Comparison of ENCODE assay signal across 1 cellular context in the genomic region with DNA sequence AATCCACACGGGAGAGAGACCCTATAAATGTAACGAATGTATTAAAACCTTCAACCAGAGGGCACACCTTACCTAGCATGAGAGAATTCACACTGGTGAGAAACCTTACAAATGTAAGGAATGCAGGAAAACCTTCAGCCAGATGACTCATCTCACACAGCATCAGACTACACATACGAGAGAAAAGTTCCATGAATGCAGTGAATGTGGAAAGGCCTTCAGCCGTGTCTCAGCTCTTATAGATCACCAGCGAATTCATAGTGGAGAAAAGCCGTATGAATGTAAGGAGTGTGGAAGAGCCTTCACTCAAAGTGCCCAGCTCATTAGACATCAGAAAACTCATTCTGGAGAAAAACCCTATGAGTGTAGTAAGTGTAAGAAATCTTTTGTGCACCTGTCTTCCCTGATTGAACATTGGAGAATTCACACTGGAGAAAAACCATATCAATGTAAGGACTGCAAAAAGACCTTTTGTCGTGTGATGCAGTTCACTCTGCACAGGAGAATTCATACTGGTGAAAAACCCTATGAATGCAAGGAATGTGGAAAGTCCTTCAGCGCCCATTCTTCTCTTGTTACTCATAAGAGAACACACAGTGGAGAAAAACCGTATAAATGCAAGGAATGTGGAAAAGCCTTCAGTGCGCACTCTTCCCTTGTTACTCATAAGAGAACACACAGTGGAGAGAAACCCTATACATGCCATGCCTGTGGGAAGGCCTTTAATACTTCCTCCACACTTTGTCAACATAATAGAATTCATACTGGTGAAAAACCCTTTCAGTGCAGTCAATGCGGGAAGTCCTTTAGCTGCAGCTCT.
TF ChIP-seq lines count a peak whose summit lies in the region.

No MANE protein-coding gene starts in this region.

TF ChIP-seq in GM23338, 12 proteins besides CTCF, POLR2A, EP300 and RAD21:
- TF ChIP-seq EZH2 (IDR thresholded peaks at IDR 0.05; ENCODE audit: low read depth, unreplicated experiment) (no peak), ZNF331 (CRISPR knock-in tag; IDR thresholded peaks at IDR 0.05; ENCODE audit: low read depth) (no peak), NANOG (IDR thresholded peaks at IDR 0.05; ENCODE audit: borderline replicate concordance) (no peak), ZNF114 (CRISPR knock-in tag; IDR thresholded peaks at IDR 0.05) (no peak), STAT1 (IDR thresholded peaks at IDR 0.05; ENCODE audit: unreplicated experiment) (no peak), POLR2AphosphoS5 (IDR thresholded peaks at IDR 0.05; ENCODE audit: low read depth) (no peak), EZH2phosphoT487 (IDR thresholded peaks at IDR 0.05; ENCODE audit: unreplicated experiment) (no peak), CREB1 (CRISPR knock-in tag; IDR thresholded peaks at IDR 0.05; ENCODE audit: low read depth) (no peak), ZNF462 (CRISPR knock-in tag; IDR thresholded peaks at IDR 0.05) (no peak), JUNB (IDR thresholded peaks at IDR 0.05; ENCODE audit: unreplicated experiment) (no peak)
- TF ChIP-seq, protein P1, sequence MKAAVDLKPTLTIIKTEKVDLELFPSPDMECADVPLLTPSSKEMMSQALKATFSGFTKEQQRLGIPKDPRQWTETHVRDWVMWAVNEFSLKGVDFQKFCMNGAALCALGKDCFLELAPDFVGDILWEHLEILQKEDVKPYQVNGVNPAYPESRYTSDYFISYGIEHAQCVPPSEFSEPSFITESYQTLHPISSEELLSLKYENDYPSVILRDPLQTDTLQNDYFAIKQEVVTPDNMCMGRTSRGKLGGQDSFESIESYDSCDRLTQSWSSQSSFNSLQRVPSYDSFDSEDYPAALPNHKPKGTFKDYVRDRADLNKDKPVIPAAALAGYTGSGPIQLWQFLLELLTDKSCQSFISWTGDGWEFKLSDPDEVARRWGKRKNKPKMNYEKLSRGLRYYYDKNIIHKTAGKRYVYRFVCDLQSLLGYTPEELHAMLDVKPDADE (IDR thresholded peaks at IDR 0.05) = no peak
- TF ChIP-seq, protein P2, sequence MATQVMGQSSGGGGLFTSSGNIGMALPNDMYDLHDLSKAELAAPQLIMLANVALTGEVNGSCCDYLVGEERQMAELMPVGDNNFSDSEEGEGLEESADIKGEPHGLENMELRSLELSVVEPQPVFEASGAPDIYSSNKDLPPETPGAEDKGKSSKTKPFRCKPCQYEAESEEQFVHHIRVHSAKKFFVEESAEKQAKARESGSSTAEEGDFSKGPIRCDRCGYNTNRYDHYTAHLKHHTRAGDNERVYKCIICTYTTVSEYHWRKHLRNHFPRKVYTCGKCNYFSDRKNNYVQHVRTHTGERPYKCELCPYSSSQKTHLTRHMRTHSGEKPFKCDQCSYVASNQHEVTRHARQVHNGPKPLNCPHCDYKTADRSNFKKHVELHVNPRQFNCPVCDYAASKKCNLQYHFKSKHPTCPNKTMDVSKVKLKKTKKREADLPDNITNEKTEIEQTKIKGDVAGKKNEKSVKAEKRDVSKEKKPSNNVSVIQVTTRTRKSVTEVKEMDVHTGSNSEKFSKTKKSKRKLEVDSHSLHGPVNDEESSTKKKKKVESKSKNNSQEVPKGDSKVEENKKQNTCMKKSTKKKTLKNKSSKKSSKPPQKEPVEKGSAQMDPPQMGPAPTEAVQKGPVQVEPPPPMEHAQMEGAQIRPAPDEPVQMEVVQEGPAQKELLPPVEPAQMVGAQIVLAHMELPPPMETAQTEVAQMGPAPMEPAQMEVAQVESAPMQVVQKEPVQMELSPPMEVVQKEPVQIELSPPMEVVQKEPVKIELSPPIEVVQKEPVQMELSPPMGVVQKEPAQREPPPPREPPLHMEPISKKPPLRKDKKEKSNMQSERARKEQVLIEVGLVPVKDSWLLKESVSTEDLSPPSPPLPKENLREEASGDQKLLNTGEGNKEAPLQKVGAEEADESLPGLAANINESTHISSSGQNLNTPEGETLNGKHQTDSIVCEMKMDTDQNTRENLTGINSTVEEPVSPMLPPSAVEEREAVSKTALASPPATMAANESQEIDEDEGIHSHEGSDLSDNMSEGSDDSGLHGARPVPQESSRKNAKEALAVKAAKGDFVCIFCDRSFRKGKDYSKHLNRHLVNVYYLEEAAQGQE (IDR thresholded peaks at IDR 0.05; ENCODE audit: unreplicated experiment) = no peak
